In genomic region chr7:130141161-130141857, GRCh38 we compare ENCODE assay signal across 8 cellular contexts.
DNase-seq lines count a peak whose midpoint lies in the region; TF ChIP-seq lines count a peak whose summit lies in the region.

No MANE protein-coding gene starts in this region.

- H3K9ac ChIP-seq in trophoblast cell (ENCODE audit: low read length): peak overlapping the region; percentile 38

- no peak for TF ChIP-seq CTCF in astrocyte of the cerebellum (IDR thresholded peaks at IDR 0.05; ENCODE audit: low read depth, low read length, missing control alignments)

- H3K36me3 ChIP-seq in trophoblast cell (ENCODE audit: control insufficient read depth in 1 of 2, insufficient read depth in 2 of 2, low read length in 2 of 2): peaks cover 6 to 7% of the 10 kb centered on the region in 2 experiments

- H3K14ac ChIP-seq in trophoblast cell (ENCODE audit: low read length): peak overlapping the region; percentile 86

- peak overlapping the region; percentile 69 for H3K4me2 ChIP-seq in trophoblast cell (ENCODE audit: low read length)

- no peak overlapping the region for H2BK12ac ChIP-seq in trophoblast cell (ENCODE audit: low read length)

- H3K79me1 ChIP-seq in trophoblast cell (ENCODE audit: low read length): peaks cover 9% of the 10 kb centered on the region

- H3K4me3 ChIP-seq in astrocyte of the cerebellum (ENCODE audit: low read depth, low read length): peak overlapping the region; percentile 10
- H3K4me3 ChIP-seq in trophoblast cell (ENCODE audit: low read depth, low read length): peak overlapping the region; percentile 44

- H3K18ac ChIP-seq in trophoblast cell (ENCODE audit: low read length): peak overlapping the region; percentile 60

- peak overlapping the region; percentile 66 for H3K4ac ChIP-seq in trophoblast cell (ENCODE audit: low read depth, low read length)

- no peaks in the 10 kb centered on the region for H3K9me3 ChIP-seq in trophoblast cell (ENCODE audit: insufficient read depth, low read depth, low read length)

- in situ Hi-C loops in astrocyte of the cerebellum (cut with HindIII; ENCODE audit: low sequenced_read_pairs): no loop called here

- H3K79me2 ChIP-seq in trophoblast cell (ENCODE audit: control insufficient read depth, insufficient read depth, low read length, poor library complexity): peaks cover 2% of the 10 kb centered on the region

- no peak overlapping the region for H3K27ac ChIP-seq in trophoblast cell (ENCODE audit: low read depth, low read length)

- no CpG with 5 or more reads among the region's 39 CpGs for WGBS in trophoblast cell (ENCODE audit: extremely low coverage, insufficient coverage, insufficient read length)

- H2BK120ac ChIP-seq in trophoblast cell (ENCODE audit: insufficient read depth, low read length, poor library complexity): peak overlapping the region; percentile 61

- no peak overlapping the region for H3K23ac ChIP-seq in trophoblast cell (ENCODE audit: low read length)

- H2AFZ ChIP-seq in trophoblast cell (ENCODE audit: insufficient read depth, low read length, poor library complexity): peak overlapping the region; percentile 53

- peak overlapping the region; percentile 91 for H4K12ac ChIP-seq in trophoblast cell (ENCODE audit: low read depth, low read length)

- DNase-seq in activated CD4-positive, alpha-beta T cell treated with anti-CD3 and anti-CD28 coated beads for 24 hours (ENCODE audit: low read depth in 2 of 2): peak; percentile 10 to 16
- DNase-seq in activated CD4-positive, alpha-beta T cell treated with anti-CD3 and anti-CD28 coated beads for 1 hour: no peak
- DNase-seq in NCI-H510A (lab: John Stamatoyannopoulos, UW) (peak; percentile 29), astrocyte of the cerebellum (ENCODE audit: low read depth) (peak; percentile 34), hepatic stellate cell (ENCODE audit: low spot score) (peak; percentile 71), trophoblast cell (peak in 1 of 2 donors; percentile 28), RPMI8226 (no peak), NCI-H446 (lab: John Stamatoyannopoulos, UW) (no peak)

- H2BK5ac ChIP-seq in trophoblast cell (ENCODE audit: low read depth, low read length, poor library complexity): peak overlapping the region; percentile 6

- H3K4me1 ChIP-seq in trophoblast cell (ENCODE audit: control insufficient read depth in 1 of 2, insufficient read depth in 2 of 2, low read length in 2 of 2): peaks cover 13 to 21% of the 10 kb centered on the region in 2 experiments

- H4K91ac ChIP-seq in trophoblast cell (ENCODE audit: low read depth, low read length): peak overlapping the region; percentile 95

- peak overlapping the region; percentile 45 for H2AK5ac ChIP-seq in trophoblast cell (ENCODE audit: low read length)

- no peaks in the 10 kb centered on the region for H3K27me3 ChIP-seq in trophoblast cell (ENCODE audit: insufficient read depth, low read length)

- peak overlapping the region; percentile 93 for H4K8ac ChIP-seq in trophoblast cell (ENCODE audit: low read depth, low read length)

Comparison
In these comparisons a context has a peak if more than half of its experiments do, and no peak if none do; other contexts are left out.
1. DNase-seq: peak in activated CD4-positive, alpha-beta T cell treated with anti-CD3 and anti-CD28 coated beads for 24 hours (2 of 2), NCI-H510A (single experiment), astrocyte of the cerebellum (single experiment) and hepatic stellate cell (single experiment); none in activated CD4-positive, alpha-beta T cell treated with anti-CD3 and anti-CD28 coated beads for 1 hour (single experiment), RPMI8226 (single experiment) and NCI-H446 (0 of 2).